13 cellular contexts compared by ENCODE assay signal in genomic region chr21:35232545-35233176, GRCh38.
DNase-seq lines count a peak whose midpoint lies in the region; ATAC-seq and TF ChIP-seq lines count a peak whose summit lies in the region.
"Had no signal": no experiment of that assay in that cellular context is flagged by ENCODE, and none has a peak within 500 bp of the region (broad histone marks: within the 10 kb centered on the region; RNA-seq: fewer than 3 reads in every experiment).

No MANE protein-coding gene starts in this region.

- dilution Hi-C loops in IMR-90 (cut with HindIII; ENCODE audit: low sequenced_read_pairs, unreplicated experiment): no loop called here

- peak overlapping the region; percentile 57; the same call in 1 of the 2 replicates for H3K4me2 ChIP-seq in IMR-90 (ENCODE audit: low read depth, low read length)

- no peaks in the 10 kb centered on the region for H3K79me1 ChIP-seq in IMR-90 (ENCODE audit: low read depth in 1 of 2, low read length in 2 of 2)

- H4K8ac ChIP-seq in IMR-90 (ENCODE audit: low read depth in 2 of 2, low read length in 2 of 2): peak overlapping the region in 1 of 2 experiments; percentile 70; a peak in 3 of 4 replicates

- TF ChIP-seq RAD21 in IMR-90 (IDR thresholded peaks at IDR 0.05; ENCODE audit: low read length): no peak

- POLR2A ChIA-PET in AG04450 (lab: Yijun Ruan, JAX): interaction anchor here (1.0 to 1.1 kb wide), 2 partner anchors 24 to 27 kb away, joined by 3 to 5 read pairs; no protein-coding TSS in a partner anchor
- POLR2A ChIA-PET in IMR-90 (lab: Charles Lee; ENCODE audit: unreplicated experiment): no interaction called here

- DNase-seq in AG04450 (ENCODE audit: low read depth, low spot score) (no peak), IMR-90 (peak; percentile 92), adrenal gland (peak; percentile 64 to 88 (median 83)), islet precursor cell (peak; percentile 95), GF-D8 (lab: John Stamatoyannopoulos, UW) (no peak), hypothalamus (lab: John Stamatoyannopoulos, UW) (no peak)
- DNase-seq: activated CD8-positive, alpha-beta memory T cell treated with anti-CD3 and anti-CD28 coated beads, Interleukin-2, amount 50 U/mL, for 48 hours; AML-193; NCI-H526; stimulated activated CD4-positive, alpha-beta T cell treated with anti-CD3 and anti-CD28 coated beads, Interleukin-15, amount 100 ng/mL, for 24 hours; stimulated activated naive CD8-positive, alpha-beta T cell treated with anti-CD3 and anti-CD28 coated beads, Interleukin-15, Interleukin-2, amounts not matched to agents 100 U/mL and 50 U/mL, for 24 hours had no signal

- intact Hi-C loops in IMR-90 (cut with micrococcal nuclease): no loop called here
- intact Hi-C loops in adrenal gland (cut with DNase I): no loop called here

- in situ Hi-C loops in IMR-90 (cut with MboI; ENCODE audit: low sequenced_read_pairs): no loop called here

- WGBS in IMR-90 (ENCODE audit: extremely low coverage in 2 of 2, insufficient read length in 1 of 2), 2 experiments: 59% methylated on average over 3 of the region's 11 CpGs; no CpG with 5 or more reads in 1 of the 2 experiments
- WGBS in adrenal gland, 4 donors: 38 to 46% (median 42%) methylated on average over 8 to 11 of the region's 11 CpGs

- peak overlapping the region; percentile 18; the same call in 1 of the 2 replicates for H4K91ac ChIP-seq in IMR-90 (ENCODE audit: insufficient read depth, low read depth, low read length)

- H2BK120ac ChIP-seq in IMR-90 (ENCODE audit: low read depth, low read length): peak overlapping the region; percentile 83

- H3K4me3 ChIP-seq in AG04450 (ENCODE audit: low read depth, low read length): no peak overlapping the region
- no peak overlapping the region for H3K4me3 ChIP-seq in IMR-90 (ENCODE audit: insufficient read depth, low read depth, low read length)
- no peak overlapping the region for H3K4me3 ChIP-seq in adrenal gland

- H3K4me1 ChIP-seq in IMR-90 (ENCODE audit: control insufficient read depth, insufficient read depth, low read length): peaks cover 11% of the 10 kb centered on the region
- peaks cover 0 to 12% of the 10 kb centered on the region in 2 donors for H3K4me1 ChIP-seq in adrenal gland (replicated peaks in 1 of 2)

- H3K9ac ChIP-seq in IMR-90 (ENCODE audit: low read depth, low read length): no peak overlapping the region

- no TSS peak for BruUV-seq in IMR-90 (replicated peaks; lab: Mats Ljungman, UMichigan)

- H3K27ac ChIP-seq in AG04450 (ENCODE audit: low read depth, low read length): peak overlapping the region; percentile 25
- no peak overlapping the region for H3K27ac ChIP-seq in IMR-90 (ENCODE audit: insufficient read depth, low read length)
- H3K27ac ChIP-seq in adrenal gland: peak overlapping the region in 2 of 5 donors; percentile 34 to 62

- TF ChIP-seq POLR2A in IMR-90 (IDR thresholded peaks at IDR 0.05; ENCODE audit: low read depth, low read length) (no peak), adrenal gland (IDR thresholded peaks at IDR 0.05) (peak in 1 of 2 donors; percentile 47)

- H3K23ac ChIP-seq in IMR-90 (ENCODE audit: low read depth, low read length): peak overlapping the region; percentile 20; the same call in 1 of the 2 replicates

- no peaks in the 10 kb centered on the region for H3K27me3 ChIP-seq in AG04450 (ENCODE audit: control insufficient read depth, insufficient read depth, low read length)
- no peaks in the 10 kb centered on the region for H3K27me3 ChIP-seq in IMR-90 (ENCODE audit: control insufficient read depth, insufficient read depth, low read length)
- no peaks in the 10 kb centered on the region for H3K27me3 ChIP-seq in adrenal gland

- H3K14ac ChIP-seq in IMR-90 (replicated peaks; ENCODE audit: low read depth, low read length): peak overlapping the region; percentile 54

- peak overlapping the region; percentile 82 for H2BK15ac ChIP-seq in IMR-90 (ENCODE audit: low read depth, low read length)

- peak overlapping the region; percentile 63 for H2BK20ac ChIP-seq in IMR-90 (ENCODE audit: low read depth, low read length)

- CTCF ChIA-PET in AG04450 (lab: Charles Lee): interaction anchor here (0.7 kb wide), 1 partner anchor 21 kb away, joined by 3 read pairs; no protein-coding TSS in a partner anchor
- CTCF ChIA-PET in IMR-90 (lab: Yijun Ruan, JAX): no interaction called here

- H3K18ac ChIP-seq in IMR-90 (ENCODE audit: low read depth, low read length): peak overlapping the region; percentile 89; the same call in 1 of the 2 replicates

- H4K20me1 ChIP-seq in IMR-90 (ENCODE audit: insufficient read depth, low read length): no peaks in the 10 kb centered on the region

- H2BK5ac ChIP-seq in IMR-90 (ENCODE audit: low read depth, low read length, poor library complexity, severe bottlenecking): peak overlapping the region; percentile 46

- H3K4ac ChIP-seq in IMR-90 (ENCODE audit: low read depth, low read length): peak overlapping the region; percentile 59

- TF ChIP-seq CTCF in AG04450 (IDR thresholded peaks at IDR 0.05; ENCODE audit: low read depth, low read length): no peak
- no peak for TF ChIP-seq CTCF in IMR-90 (conservative IDR thresholded peaks at IDR 0.05; ENCODE audit: low read depth, low read length)
- no peak for TF ChIP-seq CTCF in adrenal gland (IDR thresholded peaks at IDR 0.05)

- no peak overlapping the region for H2AK9ac ChIP-seq in IMR-90 (replicated peaks; ENCODE audit: low read depth, low read length, poor library complexity)

- H3K9me3 ChIP-seq in AG04450 (ENCODE audit: control insufficient read depth, insufficient read depth, low read length) (peaks cover 9% of the 10 kb centered on the region; the same call in 1 of the 2 replicates), IMR-90 (ENCODE audit: control insufficient read depth, insufficient read depth, low read length) (peaks cover 2% of the 10 kb centered on the region), adrenal gland (replicated peaks in 1 of 3) (no peaks in the 10 kb centered on the region)

- ATAC-seq in IMR-90 (ENCODE audit: low read depth) (peak; percentile 96), GM19452 (IDR thresholded peaks at IDR 0.05; ENCODE audit: unreplicated experiment) (no peak), HG03159 (IDR thresholded peaks at IDR 0.05; ENCODE audit: unreplicated experiment) (no peak)
- ATAC-seq: stimulated activated naive CD8-positive, alpha-beta T cell treated with anti-CD3 and anti-CD28 coated beads, Interleukin-15, Interleukin-2, amounts not matched to agents 100 U/mL and 50 U/mL, for 24 hours had no signal

- peak overlapping the region; percentile 24 for H2AFZ ChIP-seq in IMR-90 (replicated peaks; ENCODE audit: low read length, poor library complexity)

- peak overlapping the region; percentile 21; the same call in 1 of the 2 replicates for H2AK5ac ChIP-seq in IMR-90 (ENCODE audit: low read depth, low read length)

- H3K56ac ChIP-seq in IMR-90 (ENCODE audit: extremely low read depth, insufficient read depth, low read length): no peak overlapping the region

- H3K36me3 ChIP-seq in IMR-90 (ENCODE audit: control insufficient read depth, insufficient read depth, low read length) (no peaks in the 10 kb centered on the region), adrenal gland (replicated peaks in 1 of 2) (no peaks in the 10 kb centered on the region)

- peaks cover 14% of the 10 kb centered on the region for H3K9me1 ChIP-seq in IMR-90 (ENCODE audit: insufficient read depth, low read length)

- H4K5ac ChIP-seq in IMR-90 (ENCODE audit: low read depth, low read length): peak overlapping the region; percentile 80; the same call in 1 of the 2 replicates

TF ChIP-seq in IMR-90, 13 proteins besides CTCF, POLR2A, EP300 and RAD21:
- TF ChIP-seq RCOR1 (IDR thresholded peaks at IDR 0.05; ENCODE audit: insufficient replicate concordance, low read length): peak; percentile 39
- peak; percentile 75 for TF ChIP-seq FOS (IDR thresholded peaks at IDR 0.05; ENCODE audit: low read depth, low read length)
- TF ChIP-seq NFE2L2 (IDR thresholded peaks at IDR 0.05; ENCODE audit: low read depth, low read length): no peak
- TF ChIP-seq BHLHE40 (IDR thresholded peaks at IDR 0.05; ENCODE audit: low read depth, low read length): peak; percentile 98

Comparison
In these comparisons a context has a peak if more than half of its experiments do, and no peak if none do; other contexts are left out.
1. DNase-seq: peak in IMR-90 (single experiment), adrenal gland (7 of 7) and islet precursor cell (single experiment); none in AG04450 (single experiment), GF-D8 (single experiment) and hypothalamus (0 of 51).